In the genomic region with DNA sequence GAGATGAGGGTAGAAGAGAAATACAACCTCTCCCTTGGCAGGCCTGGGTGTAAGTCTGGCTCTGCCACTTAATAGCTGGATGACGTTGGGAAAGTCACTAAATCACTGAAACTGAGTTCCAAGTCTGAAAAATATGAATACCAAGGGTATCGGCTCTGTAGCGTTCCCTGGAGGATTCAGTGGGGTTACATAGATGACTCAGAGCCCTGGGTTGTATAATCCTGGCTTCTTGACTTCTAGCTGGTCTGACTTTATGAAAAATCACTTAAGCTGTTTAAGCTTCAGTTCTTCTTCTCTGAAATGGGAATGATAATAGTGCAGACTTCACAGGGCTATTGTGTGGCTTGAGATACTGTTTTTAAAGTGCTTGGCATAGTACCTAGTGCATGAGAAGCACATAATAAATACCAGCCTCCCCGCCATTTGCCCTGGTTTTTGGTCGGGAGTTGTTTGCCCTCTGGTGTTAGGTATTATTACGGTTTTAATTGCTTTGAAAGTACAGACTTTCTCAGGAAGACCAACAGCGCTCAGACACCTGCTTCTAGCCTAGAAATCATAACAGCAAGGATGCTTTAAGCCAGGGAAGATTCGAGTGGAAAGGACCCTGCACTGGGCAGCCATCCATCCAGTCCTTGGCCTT, we compare ENCODE assay signal across 9 cellular contexts. TPM values are rescaled to one million over a fixed set of nuclear protein-coding genes. Genes with fewer than 3 reads are reported as not detected.
DNase-seq lines count a peak whose midpoint lies in the region; ATAC-seq and TF ChIP-seq lines count a peak whose summit lies in the region.
"Had no signal": no experiment of that assay in that cellular context is flagged by ENCODE, and none has a peak within 500 bp of the region (broad histone marks: within the 10 kb centered on the region; RNA-seq: fewer than 3 reads in every experiment).

No MANE protein-coding gene starts in this region.

- H3K4me1 Mint-ChIP-seq in T-cell, result peaks cover 77 to 80% (median 77%) of the 10 kb centered on the region in 3 donors
- no peaks in the 10 kb centered on the region for H3K4me1 Mint-ChIP-seq in progenitor cell of endocrine pancreas (ENCODE audit: low read depth)

- H3K36me3 Mint-ChIP-seq in T-cell, result peaks cover 60% of the 10 kb centered on the region
- peaks cover 3% of the 10 kb centered on the region for H3K36me3 Mint-ChIP-seq in progenitor cell of endocrine pancreas (ENCODE audit: insufficient read depth)

- POLR2A ChIA-PET in T-cell (lab: Charles Lee), result no interaction called here

- H3K4me3 Mint-ChIP-seq in T-cell (peak overlapping the region in 1 of 3 donors; percentile 78), progenitor cell of endocrine pancreas (ENCODE audit: low read depth) (no peak overlapping the region)

- H3K27me3 Mint-ChIP-seq in T-cell, result no peaks in the 10 kb centered on the region
- no peaks in the 10 kb centered on the region for H3K27me3 Mint-ChIP-seq in progenitor cell of endocrine pancreas

- peak; percentile 59 for ATAC-seq in GM21529 (IDR thresholded peaks at IDR 0.05; ENCODE audit: unreplicated experiment)
- peak in 1 of 4 experiments; percentile 26 for ATAC-seq in T-cell (replicated peaks in 1 of 4)
- ATAC-seq in GM21786 (IDR thresholded peaks at IDR 0.05; ENCODE audit: unreplicated experiment), result no peak

- no peak for TF ChIP-seq CTCF in progenitor cell of endocrine pancreas (IDR thresholded peaks at IDR 0.05; ENCODE audit: unreplicated experiment)

- H3K27ac Mint-ChIP-seq in T-cell, result peak overlapping the region; percentile 96
- no peak overlapping the region for H3K27ac Mint-ChIP-seq in progenitor cell of endocrine pancreas

- CTCF ChIA-PET in T-cell (lab: Charles Lee), result interaction anchor here in 1 of 2 donors (0.6 to 2.7 kb wide), 3 partner anchors 16 to 160 kb away, joined by 3 to 8 read pairs (median 4); no protein-coding TSS in a partner anchor

- peak; percentile 19 for DNase-seq in Daoy (ENCODE audit: low read depth)
- DNase-seq in T-cell, result peak in 23 of 34 experiments; percentile 6 to 49 (median 29)
- peak; percentile 12 for DNase-seq in glomerular visceral epithelial cell (ENCODE audit: extremely low spot score)
- no peak for DNase-seq in iPS-NIHi11 (ENCODE audit: low spot score)
- DNase-seq in progenitor cell of endocrine pancreas (ENCODE audit: low spot score, unreplicated experiment), result no peak
- no peak for DNase-seq in EL
- DNase-seq: NCI-H510A had no signal

- H3K9me3 Mint-ChIP-seq in T-cell (no peaks in the 10 kb centered on the region), progenitor cell of endocrine pancreas (ENCODE audit: low read depth) (no peaks in the 10 kb centered on the region)

RNA-seq across cellular contexts. Expression of a gene that starts 43.0 kb away (rescaled TPM):
- total RNA-seq in Daoy (2014; rRNA removed; shearing (Covaris generic)), result 7.6 and 8.5 TPM in 2 replicates
- total RNA-seq in T-cell, result 100 to 1,000 TPM; 362 to 497 (median 398) TPM
- total RNA-seq in progenitor cell of endocrine pancreas, result 85.1 and 88.5 TPM in 2 replicates

Comparison
In these comparisons a context has a peak if more than half of its experiments do, and no peak if none do; other contexts are left out.
1. DNase-seq: peak in Daoy (single experiment), T-cell (23 of 34) and glomerular visceral epithelial cell (single experiment); none in iPS-NIHi11 (single experiment), progenitor cell of endocrine pancreas (single experiment) and EL (single experiment).